Comparison of ENCODE assay signal across 1 cellular context in the genomic region with DNA sequence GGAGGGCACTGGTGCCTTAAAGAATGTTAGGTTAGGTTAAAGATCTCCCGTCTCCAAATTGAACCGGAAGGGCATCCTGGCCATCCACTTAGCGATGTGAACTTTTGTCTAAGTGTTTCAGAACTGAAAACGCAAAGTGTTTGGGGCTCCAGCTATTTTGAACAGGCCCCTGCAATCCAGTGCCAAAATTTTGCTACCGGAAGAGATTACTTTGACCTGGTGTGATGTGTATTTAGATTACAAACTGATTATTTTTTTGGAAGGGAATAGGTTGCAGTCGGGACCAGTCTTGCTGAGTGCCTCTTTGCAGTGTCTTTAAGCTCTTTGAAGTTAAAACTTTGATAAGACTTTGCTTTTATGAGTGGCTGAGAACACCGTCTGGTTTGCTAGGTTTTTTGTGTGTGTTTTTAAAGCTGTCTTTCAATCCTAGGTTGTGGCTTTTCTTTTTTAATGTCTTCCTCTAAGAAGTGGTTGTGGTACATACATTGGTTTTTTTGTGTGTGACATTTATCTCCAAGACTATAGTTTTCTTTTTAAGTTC.
TF ChIP-seq lines count a peak whose summit lies in the region.

No MANE protein-coding gene starts in this region.

TF ChIP-seq in HepG2, 621 proteins besides CTCF, POLR2A, EP300 and RAD21:
- TF ChIP-seq HHEX (CRISPR knock-in tag; IDR thresholded peaks at IDR 0.05) (no peak), NFKBIZ (CRISPR knock-in tag; IDR thresholded peaks at IDR 0.05) (no peak), ZZZ3 (CRISPR knock-in tag; IDR thresholded peaks at IDR 0.05; ENCODE audit: borderline replicate concordance) (no peak), JUND (CRISPR knock-in tag; IDR thresholded peaks at IDR 0.05) (no peak), ZNF333 (CRISPR knock-in tag; IDR thresholded peaks at IDR 0.05; ENCODE audit: borderline replicate concordance) (no peak), NKX3-1 (CRISPR knock-in tag; IDR thresholded peaks at IDR 0.05) (no peak), KDM1A (CRISPR knock-in tag; IDR thresholded peaks at IDR 0.05) (no peak), ZNF296 (CRISPR knock-in tag; conservative IDR thresholded peaks at IDR 0.05) (no peak), ZNF816 (CRISPR knock-in tag; IDR thresholded peaks at IDR 0.05; ENCODE audit: borderline replicate concordance) (no peak), ZNF589 (CRISPR knock-in tag; conservative IDR thresholded peaks at IDR 0.05) (no peak), CHCHD3 (CRISPR knock-in tag; IDR thresholded peaks at IDR 0.05) (no peak), ZKSCAN5 (CRISPR knock-in tag; IDR thresholded peaks at IDR 0.05) (no peak), RORA (CRISPR knock-in tag; IDR thresholded peaks at IDR 0.05) (no peak), PHF21A (CRISPR knock-in tag; IDR thresholded peaks at IDR 0.05) (no peak), ZNF12 (CRISPR knock-in tag; IDR thresholded peaks at IDR 0.05) (no peak), CHD2 (IDR thresholded peaks at IDR 0.05; ENCODE audit: low read depth, low read length) (no peak)
- TF ChIP-seq, protein P1, sequence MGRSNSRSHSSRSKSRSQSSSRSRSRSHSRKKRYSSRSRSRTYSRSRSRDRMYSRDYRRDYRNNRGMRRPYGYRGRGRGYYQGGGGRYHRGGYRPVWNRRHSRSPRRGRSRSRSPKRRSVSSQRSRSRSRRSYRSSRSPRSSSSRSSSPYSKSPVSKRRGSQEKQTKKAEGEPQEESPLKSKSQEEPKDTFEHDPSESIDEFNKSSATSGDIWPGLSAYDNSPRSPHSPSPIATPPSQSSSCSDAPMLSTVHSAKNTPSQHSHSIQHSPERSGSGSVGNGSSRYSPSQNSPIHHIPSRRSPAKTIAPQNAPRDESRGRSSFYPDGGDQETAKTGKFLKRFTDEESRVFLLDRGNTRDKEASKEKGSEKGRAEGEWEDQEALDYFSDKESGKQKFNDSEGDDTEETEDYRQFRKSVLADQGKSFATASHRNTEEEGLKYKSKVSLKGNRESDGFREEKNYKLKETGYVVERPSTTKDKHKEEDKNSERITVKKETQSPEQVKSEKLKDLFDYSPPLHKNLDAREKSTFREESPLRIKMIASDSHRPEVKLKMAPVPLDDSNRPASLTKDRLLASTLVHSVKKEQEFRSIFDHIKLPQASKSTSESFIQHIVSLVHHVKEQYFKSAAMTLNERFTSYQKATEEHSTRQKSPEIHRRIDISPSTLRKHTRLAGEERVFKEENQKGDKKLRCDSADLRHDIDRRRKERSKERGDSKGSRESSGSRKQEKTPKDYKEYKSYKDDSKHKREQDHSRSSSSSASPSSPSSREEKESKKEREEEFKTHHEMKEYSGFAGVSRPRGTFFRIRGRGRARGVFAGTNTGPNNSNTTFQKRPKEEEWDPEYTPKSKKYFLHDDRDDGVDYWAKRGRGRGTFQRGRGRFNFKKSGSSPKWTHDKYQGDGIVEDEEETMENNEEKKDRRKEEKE (IDR thresholded peaks at IDR 0.05) = no peak
- TF ChIP-seq, protein P2, sequence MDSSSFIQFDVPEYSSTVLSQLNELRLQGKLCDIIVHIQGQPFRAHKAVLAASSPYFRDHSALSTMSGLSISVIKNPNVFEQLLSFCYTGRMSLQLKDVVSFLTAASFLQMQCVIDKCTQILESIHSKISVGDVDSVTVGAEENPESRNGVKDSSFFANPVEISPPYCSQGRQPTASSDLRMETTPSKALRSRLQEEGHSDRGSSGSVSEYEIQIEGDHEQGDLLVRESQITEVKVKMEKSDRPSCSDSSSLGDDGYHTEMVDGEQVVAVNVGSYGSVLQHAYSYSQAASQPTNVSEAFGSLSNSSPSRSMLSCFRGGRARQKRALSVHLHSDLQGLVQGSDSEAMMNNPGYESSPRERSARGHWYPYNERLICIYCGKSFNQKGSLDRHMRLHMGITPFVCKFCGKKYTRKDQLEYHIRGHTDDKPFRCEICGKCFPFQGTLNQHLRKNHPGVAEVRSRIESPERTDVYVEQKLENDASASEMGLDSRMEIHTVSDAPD (CRISPR knock-in tag; IDR thresholded peaks at IDR 0.05) = no peak
- TF ChIP-seq, protein P3, sequence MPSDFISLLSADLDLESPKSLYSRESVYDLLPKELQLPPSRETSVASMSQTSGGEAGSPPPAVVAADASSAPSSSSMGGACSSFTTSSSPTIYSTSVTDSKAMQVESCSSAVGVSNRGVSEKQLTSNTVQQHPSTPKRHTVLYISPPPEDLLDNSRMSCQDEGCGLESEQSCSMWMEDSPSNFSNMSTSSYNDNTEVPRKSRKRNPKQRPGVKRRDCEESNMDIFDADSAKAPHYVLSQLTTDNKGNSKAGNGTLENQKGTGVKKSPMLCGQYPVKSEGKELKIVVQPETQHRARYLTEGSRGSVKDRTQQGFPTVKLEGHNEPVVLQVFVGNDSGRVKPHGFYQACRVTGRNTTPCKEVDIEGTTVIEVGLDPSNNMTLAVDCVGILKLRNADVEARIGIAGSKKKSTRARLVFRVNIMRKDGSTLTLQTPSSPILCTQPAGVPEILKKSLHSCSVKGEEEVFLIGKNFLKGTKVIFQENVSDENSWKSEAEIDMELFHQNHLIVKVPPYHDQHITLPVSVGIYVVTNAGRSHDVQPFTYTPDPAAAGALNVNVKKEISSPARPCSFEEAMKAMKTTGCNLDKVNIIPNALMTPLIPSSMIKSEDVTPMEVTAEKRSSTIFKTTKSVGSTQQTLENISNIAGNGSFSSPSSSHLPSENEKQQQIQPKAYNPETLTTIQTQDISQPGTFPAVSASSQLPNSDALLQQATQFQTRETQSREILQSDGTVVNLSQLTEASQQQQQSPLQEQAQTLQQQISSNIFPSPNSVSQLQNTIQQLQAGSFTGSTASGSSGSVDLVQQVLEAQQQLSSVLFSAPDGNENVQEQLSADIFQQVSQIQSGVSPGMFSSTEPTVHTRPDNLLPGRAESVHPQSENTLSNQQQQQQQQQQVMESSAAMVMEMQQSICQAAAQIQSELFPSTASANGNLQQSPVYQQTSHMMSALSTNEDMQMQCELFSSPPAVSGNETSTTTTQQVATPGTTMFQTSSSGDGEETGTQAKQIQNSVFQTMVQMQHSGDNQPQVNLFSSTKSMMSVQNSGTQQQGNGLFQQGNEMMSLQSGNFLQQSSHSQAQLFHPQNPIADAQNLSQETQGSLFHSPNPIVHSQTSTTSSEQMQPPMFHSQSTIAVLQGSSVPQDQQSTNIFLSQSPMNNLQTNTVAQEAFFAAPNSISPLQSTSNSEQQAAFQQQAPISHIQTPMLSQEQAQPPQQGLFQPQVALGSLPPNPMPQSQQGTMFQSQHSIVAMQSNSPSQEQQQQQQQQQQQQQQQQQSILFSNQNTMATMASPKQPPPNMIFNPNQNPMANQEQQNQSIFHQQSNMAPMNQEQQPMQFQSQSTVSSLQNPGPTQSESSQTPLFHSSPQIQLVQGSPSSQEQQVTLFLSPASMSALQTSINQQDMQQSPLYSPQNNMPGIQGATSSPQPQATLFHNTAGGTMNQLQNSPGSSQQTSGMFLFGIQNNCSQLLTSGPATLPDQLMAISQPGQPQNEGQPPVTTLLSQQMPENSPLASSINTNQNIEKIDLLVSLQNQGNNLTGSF (CRISPR knock-in tag; IDR thresholded peaks at IDR 0.05) = no peak
- TF ChIP-seq, protein P4, sequence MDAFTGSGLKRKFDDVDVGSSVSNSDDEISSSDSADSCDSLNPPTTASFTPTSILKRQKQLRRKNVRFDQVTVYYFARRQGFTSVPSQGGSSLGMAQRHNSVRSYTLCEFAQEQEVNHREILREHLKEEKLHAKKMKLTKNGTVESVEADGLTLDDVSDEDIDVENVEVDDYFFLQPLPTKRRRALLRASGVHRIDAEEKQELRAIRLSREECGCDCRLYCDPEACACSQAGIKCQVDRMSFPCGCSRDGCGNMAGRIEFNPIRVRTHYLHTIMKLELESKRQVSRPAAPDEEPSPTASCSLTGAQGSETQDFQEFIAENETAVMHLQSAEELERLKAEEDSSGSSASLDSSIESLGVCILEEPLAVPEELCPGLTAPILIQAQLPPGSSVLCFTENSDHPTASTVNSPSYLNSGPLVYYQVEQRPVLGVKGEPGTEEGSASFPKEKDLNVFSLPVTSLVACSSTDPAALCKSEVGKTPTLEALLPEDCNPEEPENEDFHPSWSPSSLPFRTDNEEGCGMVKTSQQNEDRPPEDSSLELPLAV (CRISPR knock-in tag; conservative IDR thresholded peaks at IDR 0.05; ENCODE audit: low read depth) = no peak
TF ChIP-seq in HepG2: peak in this region for 0.
